Comparison of ENCODE assay signal across 8 cellular contexts in genomic region chr3:56347219-56347871, GRCh38.
DNase-seq lines count a peak whose midpoint lies in the region; ATAC-seq and TF ChIP-seq lines count a peak whose summit lies in the region.

No MANE protein-coding gene starts in this region.

- intact Hi-C loops in testis (cut with DNase I; ENCODE audit: low total_unique reads) = no loop called here

- H3K4me1 ChIP-seq in BE2C (no peaks in the 10 kb centered on the region), testis (no peaks in the 10 kb centered on the region)

- H3K36me3 ChIP-seq in BE2C (no peaks in the 10 kb centered on the region), testis (ENCODE audit: low read depth, missing control alignments) (no peaks in the 10 kb centered on the region)

- 41 to 44% methylated on average over 5 of the region's 5 CpGs for WGBS in testis, 2 donors

- DNase-seq in BE2C = peak; percentile 37
- peak; percentile 7 for DNase-seq in GM19240 (ENCODE audit: insufficient read length, low spot score)
- DNase-seq in SHP77 treated with DMSO at 0.1 percent for 48 hours (lab: John Stamatoyannopoulos, UW) = peak; percentile 17
- peak; percentile 6 for DNase-seq in germinal center (ENCODE audit: low spot score)
- DNase-seq in testis = peak; percentile 49
- no peak for DNase-seq in RWPE1 (ENCODE audit: low spot score)
- DNase-seq in T-helper 9 cell = no peak

- no peak for TF ChIP-seq POLR2A in testis (IDR thresholded peaks at IDR 0.05)

- no peak for ATAC-seq in HG03354 (IDR thresholded peaks at IDR 0.05; ENCODE audit: poor library complexity, severe bottlenecking, unreplicated experiment)

- no peak overlapping the region for H3K27ac ChIP-seq in testis
- H3K27ac ChIP-seq in RWPE1 = no peak overlapping the region

- CTCF ChIA-PET in RWPE1 (lab: Yijun Ruan, JAX) = no interaction called here

- POLR2A ChIA-PET in RWPE1 (lab: Yijun Ruan, JAX; ENCODE audit: low non-redundant PET) = no interaction called here

- H3K9me3 ChIP-seq in BE2C = no peaks in the 10 kb centered on the region
- H3K9me3 ChIP-seq in testis = no peaks in the 10 kb centered on the region

- no peak overlapping the region for H3K4me3 ChIP-seq in BE2C (ENCODE audit: low read depth, low read length)
- no peak overlapping the region for H3K4me3 ChIP-seq in testis

- TF ChIP-seq CTCF in BE2C (IDR thresholded peaks at IDR 0.05; ENCODE audit: low read depth, low read length) = peak; percentile 46
- TF ChIP-seq CTCF in testis (IDR thresholded peaks at IDR 0.05) = peak in 2 of 3 experiments; percentile 26 to 29
- no peak for TF ChIP-seq CTCF in RWPE1 (conservative IDR thresholded peaks at IDR 0.05; ENCODE audit: low read depth)

- no peaks in the 10 kb centered on the region for H3K27me3 ChIP-seq in BE2C
- H3K27me3 ChIP-seq in testis = no peaks in the 10 kb centered on the region

Comparison
In these comparisons a context has a peak if more than half of its experiments do, and no peak if none do; other contexts are left out.
1. DNase-seq: peak in BE2C (single experiment), GM19240 (single experiment), SHP77 treated with DMSO at 0.1 percent for 48 hours (single experiment), germinal center (single experiment) and testis (single experiment); none in RWPE1 (single experiment) and T-helper 9 cell (single experiment).